In the genomic region with DNA sequence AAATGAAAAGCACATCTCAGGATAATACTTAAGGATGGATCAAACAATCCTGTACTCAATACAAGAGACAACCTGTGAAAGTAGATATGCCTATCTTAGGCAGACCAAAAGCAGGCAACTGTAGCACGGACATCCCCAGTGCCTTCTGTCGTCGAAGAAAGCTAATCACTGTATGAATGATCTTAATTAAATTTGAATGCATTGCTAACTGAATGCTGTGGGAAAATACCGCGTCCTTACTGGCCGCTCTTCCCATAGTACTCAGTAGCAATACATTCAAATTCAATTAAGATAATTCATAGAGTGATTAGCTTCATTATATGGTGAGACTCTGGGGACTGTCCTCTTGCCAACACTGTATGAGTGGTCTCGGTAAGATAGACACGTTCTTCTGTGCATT, we compare ENCODE assay signal across 1 cellular context.
TF ChIP-seq lines count a peak whose summit lies in the region.

No MANE protein-coding gene starts in this region.

TF ChIP-seq in IMR-90, 13 proteins besides CTCF, POLR2A, EP300 and RAD21 (continued from another document):
- TF ChIP-seq USF2 (IDR thresholded peaks at IDR 0.05; ENCODE audit: low read depth, low read length) (no peak), CHD1 (IDR thresholded peaks at IDR 0.05; ENCODE audit: low read depth, low read length) (no peak), NFE2L2 (IDR thresholded peaks at IDR 0.05; ENCODE audit: low read depth, low read length) (no peak), SMC3 (IDR thresholded peaks at IDR 0.05; ENCODE audit: low read depth, low read length) (no peak), BHLHE40 (IDR thresholded peaks at IDR 0.05; ENCODE audit: low read depth, low read length) (no peak), ELK1 (IDR thresholded peaks at IDR 0.05; ENCODE audit: borderline replicate concordance, low read depth, low read length) (no peak), MAZ (IDR thresholded peaks at IDR 0.05; ENCODE audit: borderline replicate concordance, low read depth, low read length) (no peak)
